In genomic region chr18:9779630-9780029, GRCh38 we compare ENCODE assay signal across 16 cellular contexts.
A peak's percentile ranks its signal among the peaks of the same experiment; 100 is the strongest.
DNase-seq lines count a peak whose midpoint lies in the region; ATAC-seq and TF ChIP-seq lines count a peak whose summit lies in the region.
"Had no signal": no experiment of that assay in that cellular context is flagged by ENCODE, and none has a peak within 500 bp of the region (broad histone marks: within the 10 kb centered on the region; RNA-seq: fewer than 3 reads in every experiment).

No MANE protein-coding gene starts in this region.

- no peak overlapping the region for H3K23ac ChIP-seq in IMR-90 (ENCODE audit: low read depth, low read length)

- H3K79me1 ChIP-seq in IMR-90 (ENCODE audit: low read depth in 1 of 2, low read length in 2 of 2): peaks cover 12 to 23% of the 10 kb centered on the region in 2 experiments

- no peak overlapping the region for H2BK5ac ChIP-seq in IMR-90 (ENCODE audit: low read depth, low read length, poor library complexity, severe bottlenecking)

- H3K36me3 ChIP-seq in IMR-90 (ENCODE audit: control insufficient read depth, insufficient read depth, low read length) (0 out of 2 replicates have a peak, but pooled peaks cover 2% of the 10 kb centered on the region), stomach (no peaks in the 10 kb centered on the region)
- H3K36me3 ChIP-seq: SJCRH30 had no signal

- peaks cover 16% of the 10 kb centered on the region for H3K27me3 Mint-ChIP-seq in activated CD4-positive, alpha-beta memory T cell treated with anti-CD3 and anti-CD28 coated beads, Interleukin-2, amount 10 ng/mL, durations not matched to agents 7 days and 5 days
- H3K27me3 Mint-ChIP-seq: brain had no signal

- H2BK20ac ChIP-seq in IMR-90 (ENCODE audit: low read depth, low read length): no peak overlapping the region

- no peak overlapping the region for H3K4me2 ChIP-seq in IMR-90 (ENCODE audit: low read depth, low read length)

- H3K9me3 Mint-ChIP-seq in activated CD4-positive, alpha-beta memory T cell treated with anti-CD3 and anti-CD28 coated beads, Interleukin-2, amount 10 ng/mL, durations not matched to agents 7 days and 5 days: no peaks in the 10 kb centered on the region
- H3K9me3 Mint-ChIP-seq: brain; CD4-positive, alpha-beta T cell; natural killer cell had no signal

- H2BK15ac ChIP-seq in IMR-90 (ENCODE audit: low read depth, low read length): no peak overlapping the region

- no peak for TF ChIP-seq CTCF in IMR-90 (conservative IDR thresholded peaks at IDR 0.05; ENCODE audit: low read depth, low read length)
- TF ChIP-seq CTCF in RWPE1 (conservative IDR thresholded peaks at IDR 0.05; ENCODE audit: low read depth): no peak
- no peak for TF ChIP-seq CTCF in fibroblast of mammary gland (conservative IDR thresholded peaks at IDR 0.05; ENCODE audit: control insufficient read depth, insufficient read depth, low read depth, low read length)
- no peak for TF ChIP-seq CTCF in stomach (IDR thresholded peaks at IDR 0.05)

- CTCF ChIA-PET in IMR-90 (lab: Yijun Ruan, JAX): no interaction called here
- CTCF ChIA-PET in RWPE1 (lab: Yijun Ruan, JAX): no interaction called here
- CTCF ChIA-PET in activated CD4-positive, alpha-beta memory T cell treated with anti-CD3 and anti-CD28 coated beads, Interleukin-2, amount 10 ng/mL, durations not matched to agents 7 days and 5 days (lab: Charles Lee): no interaction called here

- no peak overlapping the region for H2BK120ac ChIP-seq in IMR-90 (ENCODE audit: low read depth, low read length)

- H3K4ac ChIP-seq in IMR-90 (ENCODE audit: low read depth, low read length): no peak overlapping the region

- intact Hi-C loops in IMR-90 (cut with micrococcal nuclease) (loop anchor here (1.0 to 5.0 kb wide), 2 partner anchors 13 to 37 kb away; no protein-coding TSS in a partner anchor), stomach (cut with DNase I; ENCODE audit: low total_unique reads) (no loop called here)

- no TSS peak for BruUV-seq in IMR-90 (replicated peaks; lab: Mats Ljungman, UMichigan)

- dilution Hi-C loops in IMR-90 (cut with HindIII; ENCODE audit: low sequenced_read_pairs, unreplicated experiment): no loop called here

- H3K9me1 ChIP-seq in IMR-90 (ENCODE audit: insufficient read depth, low read length): peaks cover 8% of the 10 kb centered on the region; the same call in 1 of the 2 replicates

- H4K5ac ChIP-seq in IMR-90 (ENCODE audit: low read depth, low read length): no peak overlapping the region

- H2AK9ac ChIP-seq in IMR-90 (replicated peaks; ENCODE audit: low read depth, low read length, poor library complexity): no peak overlapping the region

- H3K27ac Mint-ChIP-seq in activated CD4-positive, alpha-beta memory T cell treated with anti-CD3 and anti-CD28 coated beads, Interleukin-2, amount 10 ng/mL, durations not matched to agents 7 days and 5 days: no peak overlapping the region
- H3K27ac Mint-ChIP-seq: brain; CD4-positive, alpha-beta T cell; natural killer cell had no signal

- peaks cover 7% of the 10 kb centered on the region for H3K4me1 Mint-ChIP-seq in activated CD4-positive, alpha-beta memory T cell treated with anti-CD3 and anti-CD28 coated beads, Interleukin-2, amount 10 ng/mL, durations not matched to agents 7 days and 5 days
- H3K4me1 Mint-ChIP-seq: natural killer cell had no signal

- H3K4me3 Mint-ChIP-seq in activated CD4-positive, alpha-beta memory T cell treated with anti-CD3 and anti-CD28 coated beads, Interleukin-2, amount 10 ng/mL, durations not matched to agents 7 days and 5 days: no peak overlapping the region
- H3K4me3 Mint-ChIP-seq: brain; CD4-positive, alpha-beta T cell; natural killer cell had no signal

- no peak overlapping the region for H2AK5ac ChIP-seq in IMR-90 (ENCODE audit: low read depth, low read length)

- TF ChIP-seq EP300 in stomach (IDR thresholded peaks at IDR 0.05): no peak

- H3K18ac ChIP-seq in IMR-90 (ENCODE audit: low read depth, low read length): no peak overlapping the region

- H3K27me3 ChIP-seq in IMR-90 (ENCODE audit: control insufficient read depth, insufficient read depth, low read length) (no peaks in the 10 kb centered on the region), stomach (no peaks in the 10 kb centered on the region)
- H3K27me3 ChIP-seq: SJCRH30 had no signal

- DNase-seq in IMR-90 (no peak), RWPE1 (ENCODE audit: low spot score) (peak; percentile 43), fibroblast of mammary gland (ENCODE audit: low read depth) (peak; percentile 61), stomach (peak; percentile 27), GM19240 (ENCODE audit: insufficient read length, low spot score) (no peak), NAMALWA (ENCODE audit: low spot score) (no peak)
- DNase-seq in activated CD4-positive, alpha-beta memory T cell treated with anti-CD3 and anti-CD28 coated beads, Interleukin-2, amount 10 ng/mL, durations not matched to agents 7 days and 5 days: no peak
- DNase-seq: activated effector memory CD4-positive, alpha-beta T cell treated with anti-CD3 and anti-CD28 coated beads, Interleukin-2, amount 50 U/mL, for 16 hours; CD4-positive, alpha-beta T cell; GDM1; left ventricle myocardium superior; natural killer cell; NCI-H1417 treated with DMSO at 0.1 percent for 48 hours; NCI-H510A treated with DMSO at 0.1 percent for 48 hours; SJCRH30 had no signal

- in situ Hi-C loops in IMR-90 (cut with MboI; ENCODE audit: low sequenced_read_pairs): no loop called here

- H4K91ac ChIP-seq in IMR-90 (ENCODE audit: insufficient read depth, low read depth, low read length): no peak overlapping the region

- no peaks in the 10 kb centered on the region for H4K20me1 ChIP-seq in IMR-90 (ENCODE audit: insufficient read depth, low read length)

- TF ChIP-seq POLR2A in IMR-90 (IDR thresholded peaks at IDR 0.05; ENCODE audit: low read depth, low read length) (no peak), stomach (IDR thresholded peaks at IDR 0.05) (no peak)

- H3K9me3 ChIP-seq in IMR-90 (ENCODE audit: control insufficient read depth, insufficient read depth, low read length) (no peaks in the 10 kb centered on the region), stomach (no peaks in the 10 kb centered on the region)
- H3K9me3 ChIP-seq: SJCRH30 had no signal

- H3K56ac ChIP-seq in IMR-90 (ENCODE audit: extremely low read depth, insufficient read depth, low read length): no peak overlapping the region

- H3K4me1 ChIP-seq in IMR-90 (ENCODE audit: control insufficient read depth, insufficient read depth, low read length) (peaks cover 7% of the 10 kb centered on the region), stomach (peaks cover 0 to 22% (median 7%) of the 10 kb centered on the region in 4 donors)
- H3K4me1 ChIP-seq: SJCRH30 had no signal

- no peak overlapping the region for H4K8ac ChIP-seq in IMR-90 (ENCODE audit: low read depth in 2 of 2, low read length in 2 of 2)

- H3K36me3 Mint-ChIP-seq in activated CD4-positive, alpha-beta memory T cell treated with anti-CD3 and anti-CD28 coated beads, Interleukin-2, amount 10 ng/mL, durations not matched to agents 7 days and 5 days (ENCODE audit: low read depth): no peaks in the 10 kb centered on the region
- H3K36me3 Mint-ChIP-seq: brain, natural killer cell had no signal

- no peak overlapping the region for H3K9ac ChIP-seq in IMR-90 (ENCODE audit: low read depth, low read length)

- H2AFZ ChIP-seq in IMR-90 (replicated peaks; ENCODE audit: low read length, poor library complexity): no peak overlapping the region

- H3K4me3 ChIP-seq in IMR-90 (ENCODE audit: insufficient read depth, low read depth, low read length) (no peak overlapping the region), fibroblast of mammary gland (ENCODE audit: control insufficient read depth, low read depth, low read length) (no peak overlapping the region), stomach (no peak overlapping the region)
- H3K4me3 ChIP-seq: SJCRH30 had no signal

- H3K14ac ChIP-seq in IMR-90 (replicated peaks; ENCODE audit: low read depth, low read length): no peak overlapping the region

- ATAC-seq in IMR-90 (ENCODE audit: low read depth): no peak
- ATAC-seq: left ventricle myocardium superior had no signal

- no peak overlapping the region for H3K27ac ChIP-seq in IMR-90 (ENCODE audit: insufficient read depth, low read length)
- peak overlapping the region; percentile 60 for H3K27ac ChIP-seq in RWPE1
- H3K27ac ChIP-seq in stomach: no peak overlapping the region
- H3K27ac ChIP-seq: SJCRH30 had no signal

- POLR2A ChIA-PET in IMR-90 (lab: Charles Lee; ENCODE audit: unreplicated experiment) (no interaction called here), RWPE1 (lab: Yijun Ruan, JAX; ENCODE audit: low non-redundant PET) (no interaction called here)
- POLR2A ChIA-PET in activated CD4-positive, alpha-beta memory T cell treated with anti-CD3 and anti-CD28 coated beads, Interleukin-2, amount 10 ng/mL, durations not matched to agents 7 days and 5 days (lab: Charles Lee): no interaction called here

- no peak for TF ChIP-seq RAD21 in IMR-90 (IDR thresholded peaks at IDR 0.05; ENCODE audit: low read length)

- 88% methylated on average over 2 of the region's 4 CpGs; no CpG with 5 or more reads in 1 of the 2 experiments for WGBS in IMR-90 (ENCODE audit: extremely low coverage in 2 of 2, insufficient read length in 1 of 2), 2 experiments
- WGBS in stomach, 5 donors: 46 to 72% (median 61%) methylated on average over 4 of the region's 4 CpGs

TF ChIP-seq in IMR-90, 13 proteins besides CTCF, POLR2A, EP300 and RAD21:
- TF ChIP-seq ELK1 (IDR thresholded peaks at IDR 0.05; ENCODE audit: borderline replicate concordance, low read depth, low read length) (no peak), CEBPB (IDR thresholded peaks at IDR 0.05; ENCODE audit: low read depth, low read length) (peak; percentile 87), CHD1 (IDR thresholded peaks at IDR 0.05; ENCODE audit: low read depth, low read length) (no peak), RCOR1 (IDR thresholded peaks at IDR 0.05; ENCODE audit: insufficient replicate concordance, low read length) (no peak), BHLHE40 (IDR thresholded peaks at IDR 0.05; ENCODE audit: low read depth, low read length) (no peak)

Comparison
In these comparisons a context has a peak if more than half of its experiments do, and no peak if none do; other contexts are left out.
1. DNase-seq: peak in RWPE1 (single experiment), fibroblast of mammary gland (single experiment) and stomach (single experiment); none in IMR-90 (single experiment), GM19240 (single experiment), activated CD4-positive, alpha-beta memory T cell treated with anti-CD3 and anti-CD28 coated beads, Interleukin-2, amount 10 ng/mL, durations not matched to agents 7 days and 5 days (single experiment) and NAMALWA (single experiment).